ENCODE assay signal across 1 cellular context in the genomic region with DNA sequence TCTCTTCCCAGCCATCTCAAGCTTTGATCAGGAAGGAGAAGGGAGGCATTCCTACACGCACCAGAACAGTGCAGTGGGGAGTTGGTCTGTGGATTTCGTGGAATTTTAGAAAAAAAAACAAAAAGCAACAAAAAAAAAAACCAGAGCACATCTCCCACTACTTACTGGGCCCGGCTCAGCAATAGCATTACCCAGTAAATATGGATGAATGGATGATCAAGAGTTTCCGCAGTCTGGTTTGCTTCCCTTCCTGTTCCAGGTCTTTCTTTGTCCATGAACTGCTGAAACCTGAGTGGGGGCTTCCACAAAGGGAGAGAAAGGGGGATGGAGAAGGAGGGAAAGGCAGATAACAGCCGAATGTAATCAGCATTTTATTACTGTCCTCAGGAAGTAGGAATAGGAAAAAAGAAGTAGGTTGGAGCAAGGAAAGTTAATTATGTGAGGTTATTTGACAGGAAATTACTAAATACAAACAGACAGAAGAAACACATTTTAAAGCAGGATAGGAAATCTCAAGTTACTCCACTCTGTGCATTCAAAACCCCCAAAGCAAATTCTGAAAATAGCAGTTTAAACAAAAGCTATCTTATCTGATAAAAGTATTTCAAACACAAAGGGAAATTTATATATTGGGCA.
TF ChIP-seq lines count a peak whose summit lies in the region.

No MANE protein-coding gene starts in this region.

TF ChIP-seq in HepG2, 621 proteins besides CTCF, POLR2A, EP300 and RAD21 (continued from another document):
- TF ChIP-seq, protein P1, sequence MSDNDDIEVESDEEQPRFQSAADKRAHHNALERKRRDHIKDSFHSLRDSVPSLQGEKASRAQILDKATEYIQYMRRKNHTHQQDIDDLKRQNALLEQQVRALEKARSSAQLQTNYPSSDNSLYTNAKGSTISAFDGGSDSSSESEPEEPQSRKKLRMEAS (IDR thresholded peaks at IDR 0.05), result no peak
- TF ChIP-seq ZBTB7B (CRISPR knock-in tag; IDR thresholded peaks at IDR 0.05), result no peak
- TF ChIP-seq ZZZ3 (CRISPR knock-in tag; IDR thresholded peaks at IDR 0.05; ENCODE audit: borderline replicate concordance), result no peak
